13 cellular contexts compared by ENCODE assay signal in the genomic region with DNA sequence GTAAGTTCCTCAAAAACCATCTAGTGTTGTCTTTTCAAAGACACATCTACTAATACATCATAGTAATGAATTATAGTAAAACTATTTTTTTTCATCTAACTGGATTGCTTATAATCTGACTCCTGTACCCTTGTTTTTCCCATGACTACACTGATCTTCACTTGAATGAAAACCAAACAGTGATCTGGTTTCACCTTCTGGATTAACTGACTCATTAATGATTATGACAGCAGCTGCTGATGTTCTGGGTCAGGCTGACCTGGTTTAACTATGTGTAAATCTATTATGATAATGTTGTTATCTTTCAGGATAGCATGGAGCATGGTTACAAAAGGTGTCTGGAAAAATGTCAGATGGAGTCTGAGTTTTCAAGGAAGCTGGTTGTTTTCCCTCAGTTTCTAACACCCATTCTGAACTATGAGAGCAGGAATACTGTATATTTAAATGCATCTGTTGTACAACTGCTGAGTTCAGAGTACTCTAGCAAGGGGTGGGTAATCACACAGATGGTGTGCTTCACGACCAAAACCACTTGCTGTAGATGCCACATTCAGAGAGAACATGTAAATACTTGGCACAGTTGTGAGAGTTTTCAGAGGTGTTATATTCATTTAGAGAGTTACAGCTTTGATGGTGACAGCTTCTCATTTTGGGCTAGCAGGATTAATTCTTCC.
DNase-seq lines count a peak whose midpoint lies in the region; ATAC-seq, FAIRE-seq and TF ChIP-seq lines count a peak whose summit lies in the region.
"Had no signal": no experiment of that assay in that cellular context is flagged by ENCODE, and none has a peak within 500 bp of the region (broad histone marks: within the 10 kb centered on the region; RNA-seq: fewer than 3 reads in every experiment).

No MANE protein-coding gene starts in this region.

- H3K27me3 ChIP-seq in gastroesophageal sphincter (no peaks in the 10 kb centered on the region), endodermal cell (ENCODE audit: control insufficient read depth, insufficient read depth, low read length, poor library complexity, severe bottlenecking) (no peaks in the 10 kb centered on the region)
- H3K27me3 ChIP-seq: testis had no signal

- H3K27me3 Mint-ChIP-seq in type B pancreatic cell: no peaks in the 10 kb centered on the region
- peaks cover 14% of the 10 kb centered on the region for H3K27me3 Mint-ChIP-seq in endodermal cell (ENCODE audit: insufficient read depth)

- peaks cover 0 to 5% (median 0%) of the 10 kb centered on the region in 3 donors for H3K4me1 ChIP-seq in gastroesophageal sphincter
- no peaks in the 10 kb centered on the region for H3K4me1 ChIP-seq in endodermal cell (ENCODE audit: control insufficient read depth, insufficient read depth, low read length)
- H3K4me1 ChIP-seq: HAP-1, lower lobe of right lung, testis had no signal

- H3K36me3 Mint-ChIP-seq in type B pancreatic cell (no peaks in the 10 kb centered on the region), endodermal cell (ENCODE audit: low read depth) (no peaks in the 10 kb centered on the region)

- no peak overlapping the region for H3K9ac ChIP-seq in endodermal cell (ENCODE audit: extremely low read depth, low read length, poor library complexity, severe bottlenecking)

- peak; percentile 65 for FAIRE-seq in GM18507 (lab: Jason Lieb, UNC)

- H3K36me3 ChIP-seq in gastroesophageal sphincter: no peaks in the 10 kb centered on the region
- H3K36me3 ChIP-seq in endodermal cell (ENCODE audit: control insufficient read depth, insufficient read depth, low read length): no peaks in the 10 kb centered on the region
- H3K36me3 ChIP-seq: HAP-1, lower lobe of right lung had no signal

- no peak overlapping the region for H3K27ac ChIP-seq in gastroesophageal sphincter
- H3K27ac ChIP-seq in endodermal cell (ENCODE audit: low read depth, low read length): no peak overlapping the region
- H3K27ac ChIP-seq: lower lobe of right lung, testis had no signal

- no peak overlapping the region for H3K27ac Mint-ChIP-seq in type B pancreatic cell
- no peak overlapping the region for H3K27ac Mint-ChIP-seq in endodermal cell
- H3K27ac Mint-ChIP-seq: T-helper 1 cell treated with Interleukin-12 subunit alpha and Interleukin-12 subunit beta and Interleukin-4 antibody, amounts not matched to agents 30 μg/mL and 1 μg/mL, for 36 hours had no signal

- peak; percentile 69 for ATAC-seq in GM21576 (IDR thresholded peaks at IDR 0.05; ENCODE audit: unreplicated experiment)
- ATAC-seq in gastroesophageal sphincter: no peak

- H3K4me3 Mint-ChIP-seq in type B pancreatic cell: no peak overlapping the region
- no peak overlapping the region for H3K4me3 Mint-ChIP-seq in endodermal cell
- H3K4me3 Mint-ChIP-seq: T-helper 1 cell treated with Interleukin-12 subunit alpha and Interleukin-12 subunit beta and Interleukin-4 antibody, amounts not matched to agents 30 μg/mL and 1 μg/mL, for 36 hours had no signal

- no peak for TF ChIP-seq POLR2A in gastroesophageal sphincter (IDR thresholded peaks at IDR 0.05)

- TF ChIP-seq EP300 in gastroesophageal sphincter (IDR thresholded peaks at IDR 0.05): no peak

- H3K9me3 Mint-ChIP-seq in type B pancreatic cell (peaks cover 6% of the 10 kb centered on the region), endodermal cell (peaks cover 2% of the 10 kb centered on the region)

- H3K4me3 ChIP-seq in gastroesophageal sphincter (no peak overlapping the region), endodermal cell (ENCODE audit: low read length) (no peak overlapping the region)
- H3K4me3 ChIP-seq: HAP-1, lower lobe of right lung, testis had no signal

- no peak for DNase-seq in GM18507 (ENCODE audit: extremely low spot score, insufficient read length, low read depth)
- DNase-seq in NCI-H1092 treated with DMSO at 0.1 percent for 48 hours (lab: John Stamatoyannopoulos, UW): peak; percentile 66
- DNase-seq in iris pigment epithelial cell (ENCODE audit: low read depth): peak; percentile 13
- no peak for DNase-seq in GF-D8 (lab: John Stamatoyannopoulos, UW)
- no peak for DNase-seq in type B pancreatic cell (ENCODE audit: extremely low spot score, unreplicated experiment)
- no peak for DNase-seq in endodermal cell
- DNase-seq: activated naive CD4-positive, alpha-beta T cell; lower lobe of right lung; testis had no signal

- TF ChIP-seq CTCF in gastroesophageal sphincter (IDR thresholded peaks at IDR 0.05) (no peak), type B pancreatic cell (conservative IDR thresholded peaks at IDR 0.05) (no peak), endodermal cell (conservative IDR thresholded peaks at IDR 0.05) (no peak)

- H3K4me1 Mint-ChIP-seq in type B pancreatic cell (ENCODE audit: unreplicated experiment): no peaks in the 10 kb centered on the region
- H3K4me1 Mint-ChIP-seq in endodermal cell: no peaks in the 10 kb centered on the region

- H3K9me3 ChIP-seq in gastroesophageal sphincter (no peaks in the 10 kb centered on the region), endodermal cell (ENCODE audit: control insufficient read depth, low read length) (peaks cover 5% of the 10 kb centered on the region)
- H3K9me3 ChIP-seq: HAP-1, lower lobe of right lung, testis had no signal

- WGBS in gastroesophageal sphincter (ENCODE audit: low coverage in 1 of 2), 2 donors: 13 to 20% methylated on average over 1 of the region's 1 CpG
- 40 to 68% methylated on average over 1 of the region's 1 CpG for WGBS in endodermal cell (ENCODE audit: insufficient coverage in 1 of 2, insufficient read length in 1 of 2), 2 experiments

Comparison
In these comparisons a context has a peak if more than half of its experiments do, and no peak if none do; other contexts are left out.
1. DNase-seq: peak in NCI-H1092 treated with DMSO at 0.1 percent for 48 hours (single experiment) and iris pigment epithelial cell (single experiment); none in GM18507 (single experiment), GF-D8 (single experiment), type B pancreatic cell (single experiment) and endodermal cell (single experiment).